Comparison of ENCODE assay signal across 21 cellular contexts in the genomic region with DNA sequence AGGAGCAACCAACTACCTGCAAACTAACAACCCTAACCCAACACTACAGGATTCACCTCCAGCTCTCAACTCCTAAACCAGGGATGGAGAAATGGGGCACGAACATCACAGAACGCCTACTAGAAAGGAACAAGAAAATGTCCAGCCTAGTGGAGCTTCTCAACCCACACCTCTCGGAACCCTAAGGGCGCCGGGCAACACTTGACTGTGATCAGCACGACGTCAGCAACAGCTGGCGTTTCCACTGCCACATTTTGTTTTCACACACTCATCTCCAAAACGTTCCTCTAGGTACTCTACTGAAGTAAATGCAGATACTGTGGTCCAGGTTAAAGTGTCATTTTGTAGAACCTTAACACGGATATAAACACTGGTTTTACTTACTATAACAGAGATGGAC. TPM values are rescaled to one million over a fixed set of nuclear protein-coding genes. Genes with fewer than 3 reads are reported as not detected.
"Had no signal": no experiment of that assay in that cellular context is flagged by ENCODE, and none has a peak within 500 bp of the region (broad histone marks: within the 10 kb centered on the region; RNA-seq: fewer than 3 reads in every experiment).

No MANE protein-coding gene starts in this region.

- H3K27ac ChIP-seq: SJSA1, SK-N-MC had no signal

- H3K4me3 ChIP-seq: SJSA1, SK-N-MC had no signal

- H3K27me3 ChIP-seq: SJSA1 had no signal

- H3K9me3 ChIP-seq: SJSA1 had no signal

- FAIRE-seq: RCC 7860 had no signal

- DNase-seq: KBM-7, MM.1S, NCI-H1092 treated with DMSO at 0.1 percent for 48 hours, NCI-H1436, NCI-H187, NCI-H2029, NCI-H2081 treated with DMSO at 0.1 percent for 48 hours, NCI-H2171, NCI-H226, NCI-H446, NCI-H510A, NCI-H524 treated with DMSO at 0.1 percent for 48 hours, NCI-H69, NCI-H774, Right ventricle myocardium superior, RPMI8226, SIG-M5 had no signal

RNA-seq across cellular contexts. Expression of a gene that starts 41.0 kb away (rescaled TPM):
- total RNA-seq: LHCN-M2, SJSA1 had no signal
